8 cellular contexts compared by ENCODE assay signal in the genomic region with DNA sequence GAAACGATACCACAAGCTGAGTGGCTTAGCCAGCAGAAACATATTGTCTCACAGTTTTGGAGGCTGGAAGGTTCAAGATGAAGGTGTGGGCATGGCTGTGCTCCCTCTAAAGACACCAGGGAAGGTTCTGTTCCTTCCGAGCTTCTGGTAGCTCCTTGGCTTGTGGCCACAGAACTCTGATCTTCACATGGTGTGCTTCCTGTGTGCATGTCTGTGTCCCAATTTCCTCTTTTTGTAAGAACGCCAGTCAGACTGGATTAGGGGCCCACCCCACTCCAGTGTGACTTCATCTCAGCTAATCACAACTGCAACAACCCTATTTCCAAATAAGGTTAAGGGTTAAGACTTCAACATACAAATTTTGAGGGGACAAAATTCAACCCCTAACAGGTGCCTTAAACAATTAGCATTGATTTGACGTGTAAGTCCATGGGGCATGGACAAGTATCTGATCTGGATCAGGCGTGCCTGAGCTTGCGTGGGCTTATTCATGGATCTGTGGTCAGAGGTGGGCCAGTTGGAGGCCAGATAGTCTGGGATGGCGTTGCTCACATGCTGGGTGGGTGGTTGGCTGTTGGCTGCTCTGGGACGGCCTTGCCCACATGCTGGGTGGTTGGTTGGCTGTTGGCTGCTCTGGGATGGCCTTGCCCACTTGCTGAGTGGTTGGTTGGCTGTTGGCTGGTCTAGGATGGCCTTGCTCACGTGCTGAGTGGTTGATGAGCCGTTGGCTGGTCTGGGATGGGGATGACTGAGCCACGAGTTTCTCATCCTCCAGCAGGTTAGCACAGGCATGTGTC.
DNase-seq lines count a peak whose midpoint lies in the region; ATAC-seq and TF ChIP-seq lines count a peak whose summit lies in the region.

No MANE protein-coding gene starts in this region.

- H3K9me3 ChIP-seq in OCI-LY7 (ENCODE audit: low read length) (no peaks in the 10 kb centered on the region), neural progenitor cell (ENCODE audit: low read depth) (no peaks in the 10 kb centered on the region)

- TF ChIP-seq CTCF in OCI-LY7 (conservative IDR thresholded peaks at IDR 0.05; ENCODE audit: low read length) (no peak), neural progenitor cell (IDR thresholded peaks at IDR 0.05) (no peak)

- H3K4me2 ChIP-seq in OCI-LY7 (ENCODE audit: low read length) (no peak overlapping the region), neural progenitor cell (no peak overlapping the region)

- ATAC-seq in effector memory CD8-positive, alpha-beta T cell (replicated peaks): peak; percentile 57
- ATAC-seq in HG02981 (IDR thresholded peaks at IDR 0.05; ENCODE audit: unreplicated experiment): no peak

- H3K79me2 ChIP-seq in OCI-LY7 (ENCODE audit: insufficient read depth, low read depth, low read length): no peaks in the 10 kb centered on the region
- H3K79me2 ChIP-seq in neural progenitor cell (ENCODE audit: low read depth): no peaks in the 10 kb centered on the region

- no peak overlapping the region for H3K4me3 Mint-ChIP-seq in effector memory CD8-positive, alpha-beta T cell
- H3K4me3 Mint-ChIP-seq in neural progenitor cell: peak overlapping the region; percentile 53

- H3F3A ChIP-seq in neural progenitor cell (ENCODE audit: low read depth): no peaks in the 10 kb centered on the region

- H3K27me3 ChIP-seq in neural progenitor cell: no peaks in the 10 kb centered on the region

- H3K36me3 ChIP-seq in OCI-LY7 (ENCODE audit: insufficient read depth, low read length) (no peaks in the 10 kb centered on the region), neural progenitor cell (no peaks in the 10 kb centered on the region)

- peak overlapping the region; percentile 91 to 97 for H3K27ac Mint-ChIP-seq in effector memory CD8-positive, alpha-beta T cell
- H3K27ac Mint-ChIP-seq in neural progenitor cell: no peak overlapping the region

- CTCF ChIA-PET in OCI-LY7 (lab: Charles Lee; ENCODE audit: unreplicated experiment): no interaction called here

- H3K4me1 Mint-ChIP-seq in effector memory CD8-positive, alpha-beta T cell (ENCODE audit: low read depth in 2 of 2): peaks cover 52 to 57% of the 10 kb centered on the region in 2 donors
- H3K4me1 Mint-ChIP-seq in neural progenitor cell: peaks cover 5% of the 10 kb centered on the region

- H2AFZ ChIP-seq in OCI-LY7 (ENCODE audit: low read length): no peak overlapping the region
- H2AFZ ChIP-seq in neural progenitor cell (replicated peaks): no peak overlapping the region

- H3K27me3 Mint-ChIP-seq in effector memory CD8-positive, alpha-beta T cell: no peaks in the 10 kb centered on the region
- peaks cover 4% of the 10 kb centered on the region for H3K27me3 Mint-ChIP-seq in neural progenitor cell (ENCODE audit: insufficient read depth, low read depth)

- DNase-seq in EH (ENCODE audit: low read depth): peak; percentile 31
- DNase-seq in OCI-LY7 (ENCODE audit: low spot score): peak; percentile 13
- no peak for DNase-seq in effector memory CD8-positive, alpha-beta T cell
- DNase-seq in neural progenitor cell (ENCODE audit: low spot score): no peak
- no peak for DNase-seq in NCI-H1417 (lab: John Stamatoyannopoulos, UW)
- no peak for DNase-seq in DMS53 (lab: John Stamatoyannopoulos, UW)
- no peak for DNase-seq in NCI-H128 (lab: John Stamatoyannopoulos, UW; ENCODE audit: unreplicated experiment)

- no peak overlapping the region for H3K9ac ChIP-seq in neural progenitor cell

- H3K36me3 Mint-ChIP-seq in effector memory CD8-positive, alpha-beta T cell (ENCODE audit: insufficient read depth): peaks cover 78% of the 10 kb centered on the region
- no peaks in the 10 kb centered on the region for H3K36me3 Mint-ChIP-seq in neural progenitor cell

- H3K4me1 ChIP-seq in OCI-LY7 (ENCODE audit: insufficient read depth, low read length, poor library complexity, severe bottlenecking): peaks cover 5% of the 10 kb centered on the region
- no peaks in the 10 kb centered on the region for H3K4me1 ChIP-seq in neural progenitor cell

- H3K4me3 ChIP-seq in OCI-LY7 (ENCODE audit: low read depth, low read length, poor library complexity, severe bottlenecking): no peak overlapping the region
- no peak overlapping the region for H3K4me3 ChIP-seq in neural progenitor cell

- H3K27ac ChIP-seq in OCI-LY7 (ENCODE audit: low read depth, low read length, poor library complexity, severe bottlenecking): no peak overlapping the region
- no peak overlapping the region for H3K27ac ChIP-seq in neural progenitor cell

- no peaks in the 10 kb centered on the region for H3K9me3 Mint-ChIP-seq in effector memory CD8-positive, alpha-beta T cell
- H3K9me3 Mint-ChIP-seq in neural progenitor cell: no peaks in the 10 kb centered on the region

- no peaks in the 10 kb centered on the region for H3K9me2 ChIP-seq in OCI-LY7 (ENCODE audit: insufficient read depth, low read length)

- H4K20me1 ChIP-seq in OCI-LY7 (ENCODE audit: insufficient read depth, low read length) (no peaks in the 10 kb centered on the region), neural progenitor cell (ENCODE audit: low read depth) (no peaks in the 10 kb centered on the region)

- POLR2A ChIA-PET in OCI-LY7 (lab: Charles Lee): interaction anchor here (0.7 kb wide), 1 partner anchor 10 kb away, joined by 3 read pairs; no protein-coding TSS in a partner anchor

- no TSS peak for BruUV-seq in OCI-LY7 (replicated peaks; lab: Mats Ljungman, UMichigan)

- intact Hi-C loops in OCI-LY7 (cut with micrococcal nuclease; ENCODE audit: unreplicated experiment): no loop called here

Comparison
In these comparisons a context has a peak if more than half of its experiments do, and no peak if none do; other contexts are left out.
1. DNase-seq: peak in EH (single experiment) and OCI-LY7 (single experiment); none in effector memory CD8-positive, alpha-beta T cell (0 of 3), neural progenitor cell (single experiment), NCI-H1417 (0 of 3), DMS53 (single experiment) and NCI-H128 (single experiment).